Comparison of ENCODE assay signal across 19 cellular contexts in genomic region chr17:82942166-82943130, GRCh38.
DNase-seq lines count a peak whose midpoint lies in the region; ATAC-seq and TF ChIP-seq lines count a peak whose summit lies in the region.
"Had no signal": no experiment of that assay in that cellular context is flagged by ENCODE, and none has a peak within 500 bp of the region (broad histone marks: within the 10 kb centered on the region; RNA-seq: fewer than 3 reads in every experiment).

No MANE protein-coding gene starts in this region.

- peaks cover 50% of the 10 kb centered on the region for H3K36me3 Mint-ChIP-seq in activated naive CD8-positive, alpha-beta T cell treated with anti-CD3 and anti-CD28 coated beads, Interleukin-2, amount 10 ng/mL, durations not matched to agents 7 days and 5 days
- peaks cover 47% of the 10 kb centered on the region for H3K36me3 Mint-ChIP-seq in activated naive CD8-positive, alpha-beta T cell treated with anti-CD3 and anti-CD28 coated beads for 36 hours
- H3K36me3 Mint-ChIP-seq in chondrocyte (ENCODE audit: low read depth) (peaks cover 45% of the 10 kb centered on the region), type B pancreatic cell (peaks cover 46% of the 10 kb centered on the region)

- no peaks in the 10 kb centered on the region for H3K4me1 Mint-ChIP-seq in activated naive CD8-positive, alpha-beta T cell treated with anti-CD3 and anti-CD28 coated beads, Interleukin-2, amount 10 ng/mL, durations not matched to agents 7 days and 5 days
- no peaks in the 10 kb centered on the region for H3K4me1 Mint-ChIP-seq in activated naive CD8-positive, alpha-beta T cell treated with anti-CD3 and anti-CD28 coated beads for 36 hours
- no peaks in the 10 kb centered on the region for H3K4me1 Mint-ChIP-seq in chondrocyte (ENCODE audit: low read depth)
- peaks cover 6% of the 10 kb centered on the region for H3K4me1 Mint-ChIP-seq in type B pancreatic cell (ENCODE audit: unreplicated experiment)
- H3K4me1 Mint-ChIP-seq: activated CD8-positive, alpha-beta memory T cell treated with anti-CD3 and anti-CD28 coated beads, Interleukin-2, amount 10 ng/mL, durations not matched to agents 7 days and 5 days; central memory CD8-positive, alpha-beta T cell; neural crest cell had no signal

- H3K4me3 Mint-ChIP-seq in activated naive CD8-positive, alpha-beta T cell treated with anti-CD3 and anti-CD28 coated beads, Interleukin-2, amount 10 ng/mL, durations not matched to agents 7 days and 5 days = no peak overlapping the region
- no peak overlapping the region for H3K4me3 Mint-ChIP-seq in activated naive CD8-positive, alpha-beta T cell treated with anti-CD3 and anti-CD28 coated beads for 36 hours
- H3K4me3 Mint-ChIP-seq in chondrocyte (ENCODE audit: unreplicated experiment) = no peak overlapping the region
- H3K4me3 Mint-ChIP-seq in type B pancreatic cell = no peak overlapping the region
- H3K4me3 Mint-ChIP-seq: activated CD8-positive, alpha-beta memory T cell treated with anti-CD3 and anti-CD28 coated beads, Interleukin-2, amount 10 ng/mL, durations not matched to agents 7 days and 5 days; central memory CD8-positive, alpha-beta T cell; neural crest cell had no signal

- H3K27me3 Mint-ChIP-seq in activated naive CD8-positive, alpha-beta T cell treated with anti-CD3 and anti-CD28 coated beads, Interleukin-2, amount 10 ng/mL, durations not matched to agents 7 days and 5 days = no peaks in the 10 kb centered on the region
- H3K27me3 Mint-ChIP-seq in activated naive CD8-positive, alpha-beta T cell treated with anti-CD3 and anti-CD28 coated beads for 36 hours = no peaks in the 10 kb centered on the region
- H3K27me3 Mint-ChIP-seq in chondrocyte (ENCODE audit: low read depth) = no peaks in the 10 kb centered on the region
- H3K27me3 Mint-ChIP-seq in type B pancreatic cell = no peaks in the 10 kb centered on the region
- H3K27me3 Mint-ChIP-seq: activated CD8-positive, alpha-beta memory T cell treated with anti-CD3 and anti-CD28 coated beads, Interleukin-2, amount 10 ng/mL, durations not matched to agents 7 days and 5 days; central memory CD8-positive, alpha-beta T cell had no signal

- no peak overlapping the region for H3K27ac Mint-ChIP-seq in activated naive CD8-positive, alpha-beta T cell treated with anti-CD3 and anti-CD28 coated beads, Interleukin-2, amount 10 ng/mL, durations not matched to agents 7 days and 5 days
- H3K27ac Mint-ChIP-seq in activated naive CD8-positive, alpha-beta T cell treated with anti-CD3 and anti-CD28 coated beads for 36 hours = no peak overlapping the region
- H3K27ac Mint-ChIP-seq in chondrocyte (ENCODE audit: unreplicated experiment) (no peak overlapping the region), type B pancreatic cell (no peak overlapping the region)
- H3K27ac Mint-ChIP-seq: activated CD8-positive, alpha-beta memory T cell treated with anti-CD3 and anti-CD28 coated beads, Interleukin-2, amount 10 ng/mL, durations not matched to agents 7 days and 5 days had no signal

- peaks cover 21% of the 10 kb centered on the region for H3K9me3 Mint-ChIP-seq in activated naive CD8-positive, alpha-beta T cell treated with anti-CD3 and anti-CD28 coated beads, Interleukin-2, amount 10 ng/mL, durations not matched to agents 7 days and 5 days
- H3K9me3 Mint-ChIP-seq in activated naive CD8-positive, alpha-beta T cell treated with anti-CD3 and anti-CD28 coated beads for 36 hours = peaks cover 28% of the 10 kb centered on the region
- peaks cover 28% of the 10 kb centered on the region for H3K9me3 Mint-ChIP-seq in chondrocyte (ENCODE audit: low read depth)
- peaks cover 18% of the 10 kb centered on the region for H3K9me3 Mint-ChIP-seq in type B pancreatic cell

- TF ChIP-seq CTCF in chondrocyte (IDR thresholded peaks at IDR 0.05) (no peak), type B pancreatic cell (conservative IDR thresholded peaks at IDR 0.05) (no peak)

- ATAC-seq in activated naive CD8-positive, alpha-beta T cell treated with anti-CD3 and anti-CD28 coated beads, Interleukin-2, amount 10 ng/mL, durations not matched to agents 7 days and 5 days (ENCODE audit: low read depth) = no peak
- ATAC-seq: activated CD8-positive, alpha-beta memory T cell treated with anti-CD3 and anti-CD28 coated beads, Interleukin-2, amount 10 ng/mL, durations not matched to agents 7 days and 5 days; gastroesophageal sphincter; HCT116 had no signal

- peak; percentile 22 for DNase-seq in activated naive CD8-positive, alpha-beta T cell treated with anti-CD3 and anti-CD28 coated beads, Interleukin-2, amount 10 ng/mL, durations not matched to agents 7 days and 5 days
- no peak for DNase-seq in activated naive CD8-positive, alpha-beta T cell treated with anti-CD3 and anti-CD28 coated beads for 36 hours
- DNase-seq in chondrocyte (ENCODE audit: low spot score) = peak; percentile 58
- DNase-seq in mesenteric fat pad (ENCODE audit: low spot score) = peak; percentile 77
- DNase-seq in type B pancreatic cell (ENCODE audit: extremely low spot score, unreplicated experiment) = peak; percentile 58
- no peak for DNase-seq in DMS79 (lab: John Stamatoyannopoulos, UW)
- no peak for DNase-seq in dermis blood vessel endothelial cell
- DNase-seq in kidney glomerular epithelial cell (lab: John Stamatoyannopoulos, UW) = no peak
- DNase-seq: activated CD4-positive, alpha-beta T cell treated with anti-CD3 and anti-CD28 coated beads for 4 hours; activated CD8-positive, alpha-beta memory T cell treated with anti-CD3 and anti-CD28 coated beads, Interleukin-2, amount 10 ng/mL, durations not matched to agents 7 days and 5 days; activated gamma-delta T cell treated with Interleukin-2 at 50 U/mL for 16 hours; effector CD8-positive, alpha-beta T cell; esophagus squamous epithelium; NCI-H1417; NCI-H524 treated with DMSO at 0.1 percent for 48 hours had no signal

- POLR2A ChIA-PET in activated naive CD8-positive, alpha-beta T cell treated with anti-CD3 and anti-CD28 coated beads, Interleukin-2, amount 10 ng/mL, durations not matched to agents 7 days and 5 days (lab: Charles Lee) = no interaction called here

Comparison
In these comparisons a context has a peak if more than half of its experiments do, and no peak if none do; other contexts are left out.
1. DNase-seq: peak in activated naive CD8-positive, alpha-beta T cell treated with anti-CD3 and anti-CD28 coated beads, Interleukin-2, amount 10 ng/mL, durations not matched to agents 7 days and 5 days (single experiment), chondrocyte (single experiment), mesenteric fat pad (single experiment) and type B pancreatic cell (single experiment); none in activated naive CD8-positive, alpha-beta T cell treated with anti-CD3 and anti-CD28 coated beads for 36 hours (single experiment), DMS79 (single experiment), dermis blood vessel endothelial cell (single experiment) and kidney glomerular epithelial cell (single experiment).